ENCODE assay signal across 11 cellular contexts in genomic region chr14:34211732-34212131, GRCh38.
DNase-seq lines count a peak whose midpoint lies in the region; ATAC-seq and FAIRE-seq lines count a peak whose summit lies in the region.
"Had no signal": no experiment of that assay in that cellular context is flagged by ENCODE, and none has a peak within 500 bp of the region (broad histone marks: within the 10 kb centered on the region; RNA-seq: fewer than 3 reads in every experiment).

No MANE protein-coding gene starts in this region.

- peak overlapping the region; percentile 51 for H3K27ac Mint-ChIP-seq in stimulated activated effector memory CD8-positive, alpha-beta T cell treated with anti-CD3 and anti-CD28 coated beads, Interleukin-12 subunit alpha, Interleukin-12 subunit beta, amount 100 ng/mL, for 72 hours
- H3K27ac Mint-ChIP-seq in naive thymus-derived CD4-positive, alpha-beta T cell: no peak overlapping the region

- peaks cover 21% of the 10 kb centered on the region for H3K4me1 Mint-ChIP-seq in stimulated activated effector memory CD8-positive, alpha-beta T cell treated with anti-CD3 and anti-CD28 coated beads, Interleukin-12 subunit alpha, Interleukin-12 subunit beta, amount 100 ng/mL, for 72 hours
- H3K4me1 Mint-ChIP-seq in naive thymus-derived CD4-positive, alpha-beta T cell: peaks cover 0 to 9% (median 0%) of the 10 kb centered on the region in 7 donors

- no peaks in the 10 kb centered on the region for H3K36me3 Mint-ChIP-seq in stimulated activated effector memory CD8-positive, alpha-beta T cell treated with anti-CD3 and anti-CD28 coated beads, Interleukin-12 subunit alpha, Interleukin-12 subunit beta, amount 100 ng/mL, for 72 hours
- peaks cover 0 to 3% (median 0%) of the 10 kb centered on the region in 5 donors for H3K36me3 Mint-ChIP-seq in naive thymus-derived CD4-positive, alpha-beta T cell

- peak; percentile 78 for FAIRE-seq in GM19239 (lab: Jason Lieb, UNC)

- intact Hi-C loops in naive thymus-derived CD4-positive, alpha-beta T cell (cut with micrococcal nuclease): no loop called here

- peak overlapping the region; percentile 43 for H3K4me3 Mint-ChIP-seq in stimulated activated effector memory CD8-positive, alpha-beta T cell treated with anti-CD3 and anti-CD28 coated beads, Interleukin-12 subunit alpha, Interleukin-12 subunit beta, amount 100 ng/mL, for 72 hours
- H3K4me3 Mint-ChIP-seq in naive thymus-derived CD4-positive, alpha-beta T cell: no peak overlapping the region

- no peaks in the 10 kb centered on the region for H3K9me3 ChIP-seq in naive thymus-derived CD4-positive, alpha-beta T cell (ENCODE audit: control insufficient read depth in 2 of 3, low read length in 3 of 3)
- H3K9me3 ChIP-seq: body of pancreas had no signal

- no peaks in the 10 kb centered on the region for H3K9me3 Mint-ChIP-seq in stimulated activated effector memory CD8-positive, alpha-beta T cell treated with anti-CD3 and anti-CD28 coated beads, Interleukin-12 subunit alpha, Interleukin-12 subunit beta, amount 100 ng/mL, for 72 hours
- H3K9me3 Mint-ChIP-seq in naive thymus-derived CD4-positive, alpha-beta T cell: peaks cover 0 to 8% (median 0%) of the 10 kb centered on the region in 11 donors

- no peaks in the 10 kb centered on the region for H3K27me3 ChIP-seq in naive thymus-derived CD4-positive, alpha-beta T cell (ENCODE audit: control insufficient read depth in 2 of 2, insufficient read depth in 2 of 2, low read length in 2 of 2)
- H3K27me3 ChIP-seq: body of pancreas had no signal

- H3K4me1 ChIP-seq in naive thymus-derived CD4-positive, alpha-beta T cell (ENCODE audit: control insufficient read depth in 2 of 2, insufficient read depth in 2 of 2, low read length in 2 of 2): no peaks in the 10 kb centered on the region
- H3K4me1 ChIP-seq: body of pancreas had no signal

- ATAC-seq in HG02759 (IDR thresholded peaks at IDR 0.05; ENCODE audit: unreplicated experiment): peak; percentile 92
- ATAC-seq in stimulated activated effector memory CD8-positive, alpha-beta T cell treated with anti-CD3 and anti-CD28 coated beads, Interleukin-12 subunit alpha, Interleukin-12 subunit beta, amount 100 ng/mL, for 72 hours: peak; percentile 86
- ATAC-seq in GM21526 (IDR thresholded peaks at IDR 0.05; ENCODE audit: low FRiP score, unreplicated experiment): no peak
- ATAC-seq in naive thymus-derived CD4-positive, alpha-beta T cell: no peak
- ATAC-seq: body of pancreas had no signal

- CTCF ChIA-PET in naive thymus-derived CD4-positive, alpha-beta T cell (lab: Charles Lee): no interaction called here

- POLR2A ChIA-PET in naive thymus-derived CD4-positive, alpha-beta T cell (lab: Charles Lee): no interaction called here

- H3K27ac ChIP-seq in naive thymus-derived CD4-positive, alpha-beta T cell (ENCODE audit: low read depth, low read length): no peak overlapping the region
- H3K27ac ChIP-seq: body of pancreas had no signal

- H3K4me3 ChIP-seq in naive thymus-derived CD4-positive, alpha-beta T cell (ENCODE audit: low read length): no peak overlapping the region
- H3K4me3 ChIP-seq: body of pancreas, skin epidermis had no signal

- no peaks in the 10 kb centered on the region for H3K36me3 ChIP-seq in naive thymus-derived CD4-positive, alpha-beta T cell (ENCODE audit: control insufficient read depth in 2 of 3, insufficient read depth in 3 of 3, low read length in 3 of 3)

- peak; percentile 38 for DNase-seq in GM19239 (ENCODE audit: insufficient read length, low spot score)
- DNase-seq in NCI-H82 (lab: John Stamatoyannopoulos, UW): peak; percentile 78
- no peak for DNase-seq in stimulated activated effector memory CD8-positive, alpha-beta T cell treated with anti-CD3 and anti-CD28 coated beads, Interleukin-12 subunit alpha, Interleukin-12 subunit beta, amount 100 ng/mL, for 72 hours (ENCODE audit: low spot score in 2 of 2)
- no peak for DNase-seq in naive thymus-derived CD4-positive, alpha-beta T cell
- no peak for DNase-seq in AG08396 (ENCODE audit: low spot score)
- DNase-seq: activated CD4-positive, alpha-beta T cell treated with anti-CD3 and anti-CD28 coated beads, Interleukin-2, amount 50 U/mL, for 4 hours; body of pancreas; NCI-H1048 had no signal

- peaks cover 5 to 27% (median 13%) of the 10 kb centered on the region in 5 donors for H3K27me3 Mint-ChIP-seq in naive thymus-derived CD4-positive, alpha-beta T cell

Comparison
In these comparisons a context has a peak if more than half of its experiments do, and no peak if none do; other contexts are left out.
1. DNase-seq: peak in GM19239 (single experiment) and NCI-H82 (single experiment); none in stimulated activated effector memory CD8-positive, alpha-beta T cell treated with anti-CD3 and anti-CD28 coated beads, Interleukin-12 subunit alpha, Interleukin-12 subunit beta, amount 100 ng/mL, for 72 hours (0 of 2), naive thymus-derived CD4-positive, alpha-beta T cell (0 of 9) and AG08396 (single experiment).
2. ATAC-seq: peak in HG02759 (single experiment) and stimulated activated effector memory CD8-positive, alpha-beta T cell treated with anti-CD3 and anti-CD28 coated beads, Interleukin-12 subunit alpha, Interleukin-12 subunit beta, amount 100 ng/mL, for 72 hours (single experiment); none in GM21526 (single experiment) and naive thymus-derived CD4-positive, alpha-beta T cell (single experiment).